9 cellular contexts compared by ENCODE assay signal in the genomic region with DNA sequence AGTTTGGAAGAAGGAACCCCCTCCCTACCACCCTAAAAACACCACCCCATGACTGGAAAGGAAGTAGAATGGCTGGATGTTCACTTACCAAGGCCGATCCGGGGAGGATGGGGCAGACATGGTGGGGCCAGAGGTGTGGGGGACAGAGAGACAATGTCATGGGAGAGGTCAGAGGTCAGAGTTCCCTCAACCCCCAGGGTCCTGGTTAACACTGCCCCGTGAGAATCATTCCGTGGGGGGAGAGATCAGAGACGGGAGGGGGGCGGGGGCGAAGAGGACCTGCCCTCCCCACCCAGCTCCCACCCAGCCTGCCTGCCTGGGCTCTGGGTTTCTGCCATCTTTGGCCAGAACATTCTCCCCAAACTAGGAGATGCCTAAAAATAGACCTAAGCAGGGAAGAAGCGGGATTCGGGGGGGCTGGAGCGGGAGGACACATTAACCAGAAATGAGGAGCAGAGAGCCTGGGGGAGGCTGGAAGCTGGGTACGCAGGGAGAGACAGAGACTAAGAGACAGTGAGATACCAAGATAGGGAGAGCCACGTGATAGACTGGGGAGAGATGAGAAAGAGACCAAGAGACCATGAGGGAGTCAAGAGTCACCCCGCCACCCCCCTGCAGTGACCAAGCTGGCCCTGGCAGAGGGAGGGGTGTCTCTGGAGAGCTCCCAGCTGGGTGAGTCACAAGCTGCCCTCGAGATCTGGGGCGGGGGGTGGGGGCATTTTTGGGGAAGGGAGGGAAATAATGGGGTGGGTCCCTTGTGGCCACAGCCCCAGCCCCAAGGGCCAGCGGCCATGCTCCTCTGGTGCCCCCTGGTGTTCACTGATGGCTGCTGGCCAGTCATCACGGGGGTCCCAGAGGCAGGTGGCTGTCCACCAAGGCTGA. TPM values are rescaled to one million over a fixed set of nuclear protein-coding genes. Genes with fewer than 3 reads are reported as not detected.
DNase-seq lines count a peak whose midpoint lies in the region; ATAC-seq, FAIRE-seq and TF ChIP-seq lines count a peak whose summit lies in the region.
"Had no signal": no experiment of that assay in that cellular context is flagged by ENCODE, and none has a peak within 500 bp of the region (broad histone marks: within the 10 kb centered on the region; RNA-seq: fewer than 3 reads in every experiment).

No MANE protein-coding gene starts in this region.

- no peak overlapping the region for H3K4me3 Mint-ChIP-seq in activated naive CD4-positive, alpha-beta T cell treated with anti-CD3 and anti-CD28 coated beads for 36 hours

- no peaks in the 10 kb centered on the region for H3K36me3 ChIP-seq in OCI-LY1 (ENCODE audit: insufficient read depth, low read length)

- H3K27me3 ChIP-seq in OCI-LY1 (ENCODE audit: insufficient read depth, low read length) = no peaks in the 10 kb centered on the region

- H3K79me2 ChIP-seq in OCI-LY1 (ENCODE audit: insufficient read depth, low read length) = no peaks in the 10 kb centered on the region

- H3K27ac Mint-ChIP-seq in activated naive CD4-positive, alpha-beta T cell treated with anti-CD3 and anti-CD28 coated beads for 36 hours = no peak overlapping the region

- no peak overlapping the region for H3K9ac ChIP-seq in OCI-LY1 (ENCODE audit: low read length)

- no peak for FAIRE-seq in frontal cortex (lab: Jason Lieb, UNC)

- no peaks in the 10 kb centered on the region for H3K9me3 Mint-ChIP-seq in activated naive CD4-positive, alpha-beta T cell treated with anti-CD3 and anti-CD28 coated beads for 36 hours

- H3K36me3 Mint-ChIP-seq in activated naive CD4-positive, alpha-beta T cell treated with anti-CD3 and anti-CD28 coated beads for 36 hours (ENCODE audit: low read depth) = no peaks in the 10 kb centered on the region

- H2AFZ ChIP-seq in OCI-LY1 (ENCODE audit: low read length) = no peak overlapping the region

- peak overlapping the region; percentile 87 for H3K27ac ChIP-seq in OCI-LY1 (ENCODE audit: low read depth, low read length, poor library complexity, severe bottlenecking)

- H3K9me3 ChIP-seq in OCI-LY1 (ENCODE audit: low read length) = no peaks in the 10 kb centered on the region

- no peaks in the 10 kb centered on the region for H3K4me1 Mint-ChIP-seq in activated naive CD4-positive, alpha-beta T cell treated with anti-CD3 and anti-CD28 coated beads for 36 hours (ENCODE audit: low read depth)

- no peak overlapping the region for H3K4me2 ChIP-seq in OCI-LY1 (ENCODE audit: low read length)

- H3K27me3 Mint-ChIP-seq in activated naive CD4-positive, alpha-beta T cell treated with anti-CD3 and anti-CD28 coated beads for 36 hours (ENCODE audit: low read depth) = no peaks in the 10 kb centered on the region

- no peak overlapping the region for H3K4me3 ChIP-seq in OCI-LY1 (ENCODE audit: low read depth, low read length, poor library complexity, severe bottlenecking)

- H3F3A ChIP-seq in OCI-LY1 (ENCODE audit: insufficient read depth, low read length) = 0 out of 2 replicates have a peak, but pooled peaks cover 3% of the 10 kb centered on the region

- DNase-seq in NCI-H1694 (lab: John Stamatoyannopoulos, UW) = peak; percentile 22
- no peak for DNase-seq in NCI-H1694 treated with DMSO at 0.1 percent for 48 hours (lab: John Stamatoyannopoulos, UW)
- DNase-seq in activated naive CD4-positive, alpha-beta T cell treated with anti-CD3 and anti-CD28 coated beads for 36 hours = peak; percentile 43
- DNase-seq in frontal cortex (ENCODE audit: low spot score in 2 of 2) = peak; percentile 81 to 88
- DNase-seq in omental fat pad (ENCODE audit: low spot score) = peak; percentile 63

- intact Hi-C loops in activated naive CD4-positive, alpha-beta T cell treated with anti-CD3 and anti-CD28 coated beads for 36 hours (cut with micrococcal nuclease) = loop anchor here (1.0 kb wide), 2 partner anchors 66 to 167 kb away; no protein-coding TSS in a partner anchor

- CTCF ChIA-PET in activated naive CD4-positive, alpha-beta T cell treated with anti-CD3 and anti-CD28 coated beads for 36 hours (lab: Charles Lee) = interaction anchor here (0.5 to 2.0 kb wide), 5 partner anchors 25 to 267 kb away, joined by 3 to 6 read pairs (median 5); no protein-coding TSS in a partner anchor

- ATAC-seq in omental fat pad (ENCODE audit: low FRiP score) (peak; percentile 86), HG03135 (IDR thresholded peaks at IDR 0.05; ENCODE audit: unreplicated experiment) (no peak), HG02938 (IDR thresholded peaks at IDR 0.05; ENCODE audit: unreplicated experiment) (no peak)

- H3K9me2 ChIP-seq in OCI-LY1 (ENCODE audit: low read depth, low read length) = no peaks in the 10 kb centered on the region

- peaks cover 63% of the 10 kb centered on the region for H3K4me1 ChIP-seq in OCI-LY1 (ENCODE audit: insufficient read depth, low read length, severe bottlenecking)

- H4K20me1 ChIP-seq in OCI-LY1 (ENCODE audit: insufficient read depth, low read length) = no peaks in the 10 kb centered on the region

- TF ChIP-seq CTCF in OCI-LY1 (IDR thresholded peaks at IDR 0.05; ENCODE audit: low read length) (peak; percentile 78), omental fat pad (IDR thresholded peaks at IDR 0.05) (peak in 1 of 3 donors; percentile 51)

RNA-seq across cellular contexts. Expression of gene KANK2, which starts 6.1 kb away (rescaled TPM):
- 1 to 10 TPM; 1.5 to 2.0 TPM for total RNA-seq in activated naive CD4-positive, alpha-beta T cell treated with anti-CD3 and anti-CD28 coated beads for 36 hours
- total RNA-seq in frontal cortex (7.3 TPM), omental fat pad (100 to 1,000 TPM; 177 to 383 (median 325) TPM)

RNA-seq across cellular contexts. Expression of gene ANGPTL8, which starts 36.0 kb away (rescaled TPM):
- not detected for total RNA-seq in activated naive CD4-positive, alpha-beta T cell treated with anti-CD3 and anti-CD28 coated beads for 36 hours
- not detected for total RNA-seq in frontal cortex
- 1 to 10 TPM; 1.2 to 4.7 (median 2.9) TPM for total RNA-seq in omental fat pad
- total RNA-seq: dermis microvascular lymphatic vessel endothelial cell had no signal

RNA-seq across cellular contexts. Expression of gene SPC24, which starts 47.9 kb away (rescaled TPM):
- total RNA-seq in activated naive CD4-positive, alpha-beta T cell treated with anti-CD3 and anti-CD28 coated beads for 36 hours = 100 to 1,000 TPM in 1 of 2 experiments, 10 to 100 TPM in 1; 94.7 to 102 TPM
- total RNA-seq in frontal cortex (6.9 TPM), omental fat pad (1 to 10 TPM; 1.2 to 2.8 (median 1.5) TPM)

RNA-seq across cellular contexts. Expression of gene DOCK6, which starts 58.9 kb away (rescaled TPM):
- 1 to 10 TPM; 6.1 to 7.1 TPM for total RNA-seq in activated naive CD4-positive, alpha-beta T cell treated with anti-CD3 and anti-CD28 coated beads for 36 hours
- total RNA-seq in frontal cortex = 4.1 TPM
- 100 to 1,000 TPM in 1 of 4 donors, 10 to 100 TPM in 3; 17.1 to 109 (median 41.4) TPM for total RNA-seq in omental fat pad

Comparison
In these comparisons a context has a peak if more than half of its experiments do, and no peak if none do; other contexts are left out.
1. RNA of gene KANK2, which starts 6.1 kb away (total RNA-seq): 177 to 383 TPM in omental fat pad; 7.3 TPM in frontal cortex (single experiment) and 1.5 to 2.0 TPM in activated naive CD4-positive, alpha-beta T cell treated with anti-CD3 and anti-CD28 coated beads for 36 hours; every median in the first group is over 10 times any median in the second.
2. RNA of gene SPC24, which starts 47.9 kb away (total RNA-seq): 94.7 to 102 TPM in activated naive CD4-positive, alpha-beta T cell treated with anti-CD3 and anti-CD28 coated beads for 36 hours; 6.9 TPM in frontal cortex (single experiment) and 1.2 to 2.8 TPM in omental fat pad; every median in the first group is over 10 times any median in the second.